19 cellular contexts compared by ENCODE assay signal in the genomic region with DNA sequence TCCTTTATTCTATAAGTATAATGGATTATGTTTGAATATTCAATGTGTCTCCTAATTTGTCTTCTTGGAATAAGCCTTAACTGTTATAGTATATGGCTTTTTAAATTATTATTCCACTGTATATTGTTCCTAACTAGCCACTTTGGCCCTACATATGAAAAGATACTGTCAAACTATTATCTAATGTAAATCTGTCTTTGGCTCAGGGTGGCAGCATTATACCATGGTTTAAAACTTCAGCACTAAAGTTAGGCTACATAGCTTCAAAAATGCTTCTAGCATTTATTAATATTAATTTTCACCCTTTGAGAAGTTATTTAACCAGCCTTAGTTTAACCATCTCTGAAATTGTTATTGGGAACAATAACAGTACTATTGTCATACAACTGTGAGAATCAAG.
DNase-seq lines count a peak whose midpoint lies in the region; ATAC-seq, FAIRE-seq and TF ChIP-seq lines count a peak whose summit lies in the region.
"Had no signal": no experiment of that assay in that cellular context is flagged by ENCODE, and none has a peak within 500 bp of the region (broad histone marks: within the 10 kb centered on the region; RNA-seq: fewer than 3 reads in every experiment).

No MANE protein-coding gene starts in this region.

- H4K5ac ChIP-seq in IMR-90 (ENCODE audit: low read depth, low read length): no peak overlapping the region

- ATAC-seq in IMR-90 (ENCODE audit: low read depth): no peak
- ATAC-seq: activated T-cell treated with anti-CD3 and anti-CD28 coated beads, Interleukin-2, amount 50 U/mL, for 72 hours; left lung had no signal

- TF ChIP-seq RAD21 in IMR-90 (IDR thresholded peaks at IDR 0.05; ENCODE audit: low read length): peak; percentile 46; the same call in 1 of the 2 replicates

- dilution Hi-C loops in IMR-90 (cut with HindIII; ENCODE audit: low sequenced_read_pairs, unreplicated experiment): no loop called here

- H3K36me3 Mint-ChIP-seq in glutamatergic neuron (ENCODE audit: unreplicated experiment): no peaks in the 10 kb centered on the region

- no peak overlapping the region for H2BK20ac ChIP-seq in IMR-90 (ENCODE audit: low read depth, low read length)

- no peak overlapping the region for H3K4ac ChIP-seq in IMR-90 (ENCODE audit: low read depth, low read length)

- no peak overlapping the region for H2BK15ac ChIP-seq in IMR-90 (ENCODE audit: low read depth, low read length)

- no peaks in the 10 kb centered on the region for H3K27me3 ChIP-seq in IMR-90 (ENCODE audit: control insufficient read depth, insufficient read depth, low read length)
- H3K27me3 ChIP-seq: adrenal gland, BE2C, colonic mucosa, left lung had no signal

- H2AFZ ChIP-seq in IMR-90 (replicated peaks; ENCODE audit: low read length, poor library complexity): no peak overlapping the region

- TF ChIP-seq POLR2A in IMR-90 (IDR thresholded peaks at IDR 0.05; ENCODE audit: low read depth, low read length): no peak
- no peak for TF ChIP-seq POLR2A in erythroblast (IDR thresholded peaks at IDR 0.05; ENCODE audit: low read length)

- no peaks in the 10 kb centered on the region for H3K9me3 Mint-ChIP-seq in glutamatergic neuron (ENCODE audit: unreplicated experiment)

- POLR2A ChIA-PET in IMR-90 (lab: Charles Lee; ENCODE audit: unreplicated experiment): no interaction called here

- no peaks in the 10 kb centered on the region for H3K27me3 Mint-ChIP-seq in glutamatergic neuron (ENCODE audit: unreplicated experiment)
- H3K27me3 Mint-ChIP-seq: activated CD4-positive, alpha-beta memory T cell treated with anti-CD3 and anti-CD28 coated beads, Interleukin-2, amount 10 ng/mL, durations not matched to agents 7 days and 5 days had no signal

- DNase-seq in IMR-90: peak; percentile 11
- DNase-seq in fibroblast of mammary gland (ENCODE audit: low read depth): peak; percentile 1
- DNase-seq in renal cortical epithelial cell (ENCODE audit: low read depth): peak; percentile 21
- DNase-seq in erythroblast (lab: John Stamatoyannopoulos, UW): no peak
- no peak for DNase-seq in DMS153 treated with DMSO at 0.1 percent for 48 hours (lab: John Stamatoyannopoulos, UW; ENCODE audit: unreplicated experiment)
- no peak for DNase-seq in glutamatergic neuron
- DNase-seq: activated CD4-positive, alpha-beta memory T cell treated with anti-CD3 and anti-CD28 coated beads, Interleukin-2, amount 10 ng/mL, durations not matched to agents 7 days and 5 days; activated T-cell treated with anti-CD3 and anti-CD28 coated beads, Interleukin-2, amount 50 U/mL, for 72 hours; adrenal gland; BE2C; colonic mucosa; Kasumi-1; left lung; NCI-H187; NCI-H510A treated with DMSO at 0.1 percent for 48 hours had no signal

- H4K8ac ChIP-seq in IMR-90 (ENCODE audit: low read depth in 2 of 2, low read length in 2 of 2): no peak overlapping the region

- no peak overlapping the region for H3K4me2 ChIP-seq in IMR-90 (ENCODE audit: low read depth, low read length)

- no peak overlapping the region for H3K9ac ChIP-seq in IMR-90 (ENCODE audit: low read depth, low read length)

- no peaks in the 10 kb centered on the region for H3K9me1 ChIP-seq in IMR-90 (ENCODE audit: insufficient read depth, low read length)

- CTCF ChIA-PET in IMR-90 (lab: Yijun Ruan, JAX): interaction anchor here (1.0 kb wide), 1 partner anchor 18 kb away, joined by 3 read pairs; no protein-coding TSS in a partner anchor

- H4K20me1 ChIP-seq in IMR-90 (ENCODE audit: insufficient read depth, low read length): no peaks in the 10 kb centered on the region

- H3K4me3 ChIP-seq in IMR-90 (ENCODE audit: insufficient read depth, low read depth, low read length): no peak overlapping the region
- no peak overlapping the region for H3K4me3 ChIP-seq in fibroblast of mammary gland (ENCODE audit: control insufficient read depth, low read depth, low read length)
- H3K4me3 ChIP-seq: adrenal gland, colonic mucosa, left lung, prostate gland had no signal

- intact Hi-C loops in IMR-90 (cut with micrococcal nuclease): no loop called here

- no peak overlapping the region for H2AK9ac ChIP-seq in IMR-90 (replicated peaks; ENCODE audit: low read depth, low read length, poor library complexity)

- no peak overlapping the region for H3K23ac ChIP-seq in IMR-90 (ENCODE audit: low read depth, low read length)

- H3K27ac ChIP-seq in IMR-90 (ENCODE audit: insufficient read depth, low read length): no peak overlapping the region
- H3K27ac ChIP-seq: adrenal gland, colonic mucosa, HL-60, left lung, prostate gland had no signal

- no peak overlapping the region for H3K14ac ChIP-seq in IMR-90 (replicated peaks; ENCODE audit: low read depth, low read length)

- H3K9me3 ChIP-seq in IMR-90 (ENCODE audit: control insufficient read depth, insufficient read depth, low read length): no peaks in the 10 kb centered on the region
- H3K9me3 ChIP-seq: adrenal gland, BE2C, colonic mucosa, left lung, prostate gland had no signal

- FAIRE-seq in TTC549 (lab: Jason Lieb, UNC): peak; percentile 28
- FAIRE-seq: GM18507 had no signal

- peak; percentile 25; the same call in 1 of the 2 replicates for TF ChIP-seq CTCF in IMR-90 (conservative IDR thresholded peaks at IDR 0.05; ENCODE audit: low read depth, low read length)
- TF ChIP-seq CTCF in fibroblast of mammary gland (conservative IDR thresholded peaks at IDR 0.05; ENCODE audit: control insufficient read depth, insufficient read depth, low read depth, low read length): no peak
- TF ChIP-seq CTCF in glutamatergic neuron (IDR thresholded peaks at IDR 0.05; ENCODE audit: partially characterized antibody, unreplicated experiment): no peak

- no peaks in the 10 kb centered on the region for H3K36me3 ChIP-seq in IMR-90 (ENCODE audit: control insufficient read depth, insufficient read depth, low read length)
- H3K36me3 ChIP-seq: adrenal gland, BE2C, colonic mucosa, left lung, prostate gland had no signal

- H3K56ac ChIP-seq in IMR-90 (ENCODE audit: extremely low read depth, insufficient read depth, low read length): no peak overlapping the region

- no peak overlapping the region for H3K27ac Mint-ChIP-seq in glutamatergic neuron (ENCODE audit: unreplicated experiment)
- H3K27ac Mint-ChIP-seq: activated CD4-positive, alpha-beta memory T cell treated with anti-CD3 and anti-CD28 coated beads, Interleukin-2, amount 10 ng/mL, durations not matched to agents 7 days and 5 days; activated T-cell treated with anti-CD3 and anti-CD28 coated beads, Interleukin-2, amount 50 U/mL, for 72 hours had no signal

- H3K4me1 ChIP-seq in IMR-90 (ENCODE audit: control insufficient read depth, insufficient read depth, low read length): no peaks in the 10 kb centered on the region
- H3K4me1 ChIP-seq: adrenal gland, BE2C, colonic mucosa, left lung, prostate gland had no signal

- in situ Hi-C loops in IMR-90 (cut with MboI; ENCODE audit: low sequenced_read_pairs): no loop called here

- BruUV-seq in IMR-90 (replicated peaks; lab: Mats Ljungman, UMichigan): no TSS peak

- H3K4me3 Mint-ChIP-seq in glutamatergic neuron (ENCODE audit: unreplicated experiment): no peak overlapping the region
- H3K4me3 Mint-ChIP-seq: activated CD4-positive, alpha-beta memory T cell treated with anti-CD3 and anti-CD28 coated beads, Interleukin-2, amount 10 ng/mL, durations not matched to agents 7 days and 5 days; activated T-cell treated with anti-CD3 and anti-CD28 coated beads, Interleukin-2, amount 50 U/mL, for 72 hours had no signal

- no peak overlapping the region for H4K91ac ChIP-seq in IMR-90 (ENCODE audit: insufficient read depth, low read depth, low read length)

- no peaks in the 10 kb centered on the region for H3K79me1 ChIP-seq in IMR-90 (ENCODE audit: low read depth in 1 of 2, low read length in 2 of 2)

- no peak overlapping the region for H2BK120ac ChIP-seq in IMR-90 (ENCODE audit: low read depth, low read length)

- H3K4me1 Mint-ChIP-seq in glutamatergic neuron (ENCODE audit: low read depth, unreplicated experiment): peaks cover 4% of the 10 kb centered on the region
- H3K4me1 Mint-ChIP-seq: activated CD4-positive, alpha-beta memory T cell treated with anti-CD3 and anti-CD28 coated beads, Interleukin-2, amount 10 ng/mL, durations not matched to agents 7 days and 5 days had no signal

- H2BK5ac ChIP-seq in IMR-90 (ENCODE audit: low read depth, low read length, poor library complexity, severe bottlenecking): no peak overlapping the region

- H3K18ac ChIP-seq in IMR-90 (ENCODE audit: low read depth, low read length): no peak overlapping the region

- H2AK5ac ChIP-seq in IMR-90 (ENCODE audit: low read depth, low read length): no peak overlapping the region

TF ChIP-seq in IMR-90, 13 proteins besides CTCF, POLR2A, EP300 and RAD21:
- TF ChIP-seq RCOR1 (IDR thresholded peaks at IDR 0.05; ENCODE audit: insufficient replicate concordance, low read length) (no peak), MAZ (IDR thresholded peaks at IDR 0.05; ENCODE audit: borderline replicate concordance, low read depth, low read length) (no peak), RFX5 (IDR thresholded peaks at IDR 0.05; ENCODE audit: low read depth, low read length) (no peak), CHD1 (IDR thresholded peaks at IDR 0.05; ENCODE audit: low read depth, low read length) (no peak), MXI1 (IDR thresholded peaks at IDR 0.05; ENCODE audit: borderline replicate concordance, low read depth, low read length) (no peak), CEBPB (IDR thresholded peaks at IDR 0.05; ENCODE audit: low read depth, low read length) (no peak), NFE2L2 (IDR thresholded peaks at IDR 0.05; ENCODE audit: low read depth, low read length) (no peak), SMC3 (IDR thresholded peaks at IDR 0.05; ENCODE audit: low read depth, low read length) (no peak)
- TF ChIP-seq, protein P1, sequence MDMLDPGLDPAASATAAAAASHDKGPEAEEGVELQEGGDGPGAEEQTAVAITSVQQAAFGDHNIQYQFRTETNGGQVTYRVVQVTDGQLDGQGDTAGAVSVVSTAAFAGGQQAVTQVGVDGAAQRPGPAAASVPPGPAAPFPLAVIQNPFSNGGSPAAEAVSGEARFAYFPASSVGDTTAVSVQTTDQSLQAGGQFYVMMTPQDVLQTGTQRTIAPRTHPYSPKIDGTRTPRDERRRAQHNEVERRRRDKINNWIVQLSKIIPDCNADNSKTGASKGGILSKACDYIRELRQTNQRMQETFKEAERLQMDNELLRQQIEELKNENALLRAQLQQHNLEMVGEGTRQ (IDR thresholded peaks at IDR 0.05; ENCODE audit: low read depth, low read length): no peak
- TF ChIP-seq, protein P2, sequence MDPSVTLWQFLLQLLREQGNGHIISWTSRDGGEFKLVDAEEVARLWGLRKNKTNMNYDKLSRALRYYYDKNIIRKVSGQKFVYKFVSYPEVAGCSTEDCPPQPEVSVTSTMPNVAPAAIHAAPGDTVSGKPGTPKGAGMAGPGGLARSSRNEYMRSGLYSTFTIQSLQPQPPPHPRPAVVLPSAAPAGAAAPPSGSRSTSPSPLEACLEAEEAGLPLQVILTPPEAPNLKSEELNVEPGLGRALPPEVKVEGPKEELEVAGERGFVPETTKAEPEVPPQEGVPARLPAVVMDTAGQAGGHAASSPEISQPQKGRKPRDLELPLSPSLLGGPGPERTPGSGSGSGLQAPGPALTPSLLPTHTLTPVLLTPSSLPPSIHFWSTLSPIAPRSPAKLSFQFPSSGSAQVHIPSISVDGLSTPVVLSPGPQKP (IDR thresholded peaks at IDR 0.05; ENCODE audit: borderline replicate concordance, low read depth, low read length): no peak

Comparison
In these comparisons a context has a peak if more than half of its experiments do, and no peak if none do; other contexts are left out.
1. DNase-seq: peak in IMR-90 (single experiment), fibroblast of mammary gland (single experiment) and renal cortical epithelial cell (single experiment); none in erythroblast (0 of 2), DMS153 treated with DMSO at 0.1 percent for 48 hours (single experiment) and glutamatergic neuron (single experiment).